In the genomic region with DNA sequence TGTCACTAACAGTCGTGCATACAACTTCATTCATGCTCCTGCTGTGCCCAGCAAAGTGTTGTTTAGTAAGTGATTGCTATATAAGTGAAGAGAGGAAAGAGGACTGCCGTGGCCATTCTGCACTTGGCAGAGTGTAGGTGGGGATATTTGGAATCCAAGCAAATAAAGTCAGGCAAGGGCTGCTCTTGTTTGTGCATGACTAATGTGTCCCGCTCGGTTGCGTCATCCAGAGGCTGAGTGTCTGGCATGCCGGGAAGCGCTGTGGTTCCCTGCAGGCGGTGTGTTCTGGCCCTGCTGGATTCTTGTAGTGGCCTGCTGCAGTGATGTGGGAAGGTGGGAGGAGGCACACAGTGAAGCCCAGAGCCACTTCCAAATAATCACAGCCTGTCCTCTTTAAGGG, we compare ENCODE assay signal across 1 cellular context.
TF ChIP-seq lines count a peak whose summit lies in the region.

No MANE protein-coding gene starts in this region.

TF ChIP-seq in HepG2, 621 proteins besides CTCF, POLR2A, EP300 and RAD21 (continued from another document and continues in another):
- TF ChIP-seq NPAS2 (CRISPR knock-in tag; IDR thresholded peaks at IDR 0.05; ENCODE audit: borderline replicate concordance) (no peak), ZNF75D (CRISPR knock-in tag; IDR thresholded peaks at IDR 0.05; ENCODE audit: borderline replicate concordance) (no peak), ZFP82 (CRISPR knock-in tag; IDR thresholded peaks at IDR 0.05; ENCODE audit: borderline replicate concordance) (no peak), HHEX (CRISPR knock-in tag; IDR thresholded peaks at IDR 0.05) (no peak), KMT2A (CRISPR knock-in tag; IDR thresholded peaks at IDR 0.05) (peak; percentile 55; the same call in 1 of the 2 replicates), SMAD1 (CRISPR knock-in tag; IDR thresholded peaks at IDR 0.05; ENCODE audit: borderline replicate concordance, low read depth) (no peak), TAF1 (CRISPR knock-in tag; IDR thresholded peaks at IDR 0.05) (0 out of 2 replicates have a peak, but pooled peaks have one; percentile 32), ZNF605 (CRISPR knock-in tag; IDR thresholded peaks at IDR 0.05) (no peak), KDM5B (CRISPR knock-in tag; IDR thresholded peaks at IDR 0.05; ENCODE audit: borderline replicate concordance) (peak; percentile 71; the same call in 1 of the 2 replicates), TGIF2 (CRISPR knock-in tag; IDR thresholded peaks at IDR 0.05) (peak; percentile 82; the same call in 1 of the 2 replicates), ZFP41 (CRISPR knock-in tag; IDR thresholded peaks at IDR 0.05; ENCODE audit: borderline replicate concordance) (no peak), ZNF30 (CRISPR knock-in tag; IDR thresholded peaks at IDR 0.05) (no peak), THAP11 (CRISPR knock-in tag; IDR thresholded peaks at IDR 0.05) (peak; percentile 77), ADNP (CRISPR knock-in tag; IDR thresholded peaks at IDR 0.05) (no peak), U2AF1 (optimal IDR thresholded peaks at IDR 0.05; ENCODE audit: low read depth, low read length) (no peak), ZNF678 (CRISPR knock-in tag; IDR thresholded peaks at IDR 0.05) (0 out of 2 replicates have a peak, but pooled peaks have one; percentile 40), SMAD9 (CRISPR knock-in tag; IDR thresholded peaks at IDR 0.05) (no peak), HNRNPUL1 (IDR thresholded peaks at IDR 0.05; ENCODE audit: low read depth, low read length) (no peak), BORCS8-MEF2B (CRISPR knock-in tag; IDR thresholded peaks at IDR 0.05) (no peak), ZNF253 (CRISPR knock-in tag; IDR thresholded peaks at IDR 0.05; ENCODE audit: borderline replicate concordance) (0 out of 2 replicates have a peak, but pooled peaks have one; percentile 64), NBN (conservative IDR thresholded peaks at IDR 0.05) (no peak), REXO4 (CRISPR knock-in tag; IDR thresholded peaks at IDR 0.05; ENCODE audit: borderline replicate concordance) (no peak)
- TF ChIP-seq, protein P1, sequence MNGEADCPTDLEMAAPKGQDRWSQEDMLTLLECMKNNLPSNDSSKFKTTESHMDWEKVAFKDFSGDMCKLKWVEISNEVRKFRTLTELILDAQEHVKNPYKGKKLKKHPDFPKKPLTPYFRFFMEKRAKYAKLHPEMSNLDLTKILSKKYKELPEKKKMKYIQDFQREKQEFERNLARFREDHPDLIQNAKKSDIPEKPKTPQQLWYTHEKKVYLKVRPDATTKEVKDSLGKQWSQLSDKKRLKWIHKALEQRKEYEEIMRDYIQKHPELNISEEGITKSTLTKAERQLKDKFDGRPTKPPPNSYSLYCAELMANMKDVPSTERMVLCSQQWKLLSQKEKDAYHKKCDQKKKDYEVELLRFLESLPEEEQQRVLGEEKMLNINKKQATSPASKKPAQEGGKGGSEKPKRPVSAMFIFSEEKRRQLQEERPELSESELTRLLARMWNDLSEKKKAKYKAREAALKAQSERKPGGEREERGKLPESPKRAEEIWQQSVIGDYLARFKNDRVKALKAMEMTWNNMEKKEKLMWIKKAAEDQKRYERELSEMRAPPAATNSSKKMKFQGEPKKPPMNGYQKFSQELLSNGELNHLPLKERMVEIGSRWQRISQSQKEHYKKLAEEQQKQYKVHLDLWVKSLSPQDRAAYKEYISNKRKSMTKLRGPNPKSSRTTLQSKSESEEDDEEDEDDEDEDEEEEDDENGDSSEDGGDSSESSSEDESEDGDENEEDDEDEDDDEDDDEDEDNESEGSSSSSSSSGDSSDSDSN (CRISPR knock-in tag; IDR thresholded peaks at IDR 0.05) = no peak
- TF ChIP-seq, protein P2, sequence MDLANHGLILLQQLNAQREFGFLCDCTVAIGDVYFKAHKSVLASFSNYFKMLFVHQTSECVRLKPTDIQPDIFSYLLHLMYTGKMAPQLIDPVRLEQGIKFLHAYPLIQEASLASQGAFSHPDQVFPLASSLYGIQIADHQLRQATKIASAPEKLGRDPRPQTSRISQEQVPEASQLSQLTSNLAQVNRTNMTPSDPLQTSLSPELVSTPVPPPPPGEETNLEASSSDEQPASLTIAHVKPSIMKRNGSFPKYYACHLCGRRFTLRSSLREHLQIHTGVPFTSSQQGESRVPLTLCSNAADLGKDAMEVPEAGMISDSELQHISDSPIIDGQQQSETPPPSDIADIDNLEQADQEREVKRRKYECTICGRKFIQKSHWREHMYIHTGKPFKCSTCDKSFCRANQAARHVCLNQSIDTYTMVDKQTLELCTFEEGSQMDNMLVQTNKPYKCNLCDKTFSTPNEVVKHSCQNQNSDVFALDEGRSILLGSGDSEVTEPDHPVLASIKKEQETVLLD (CRISPR knock-in tag; IDR thresholded peaks at IDR 0.05; ENCODE audit: low read depth) = no peak
- TF ChIP-seq, protein P3, sequence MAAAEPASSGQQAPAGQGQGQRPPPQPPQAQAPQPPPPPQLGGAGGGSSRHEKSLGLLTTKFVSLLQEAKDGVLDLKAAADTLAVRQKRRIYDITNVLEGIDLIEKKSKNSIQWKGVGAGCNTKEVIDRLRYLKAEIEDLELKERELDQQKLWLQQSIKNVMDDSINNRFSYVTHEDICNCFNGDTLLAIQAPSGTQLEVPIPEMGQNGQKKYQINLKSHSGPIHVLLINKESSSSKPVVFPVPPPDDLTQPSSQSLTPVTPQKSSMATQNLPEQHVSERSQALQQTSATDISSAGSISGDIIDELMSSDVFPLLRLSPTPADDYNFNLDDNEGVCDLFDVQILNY (CRISPR knock-in tag; conservative IDR thresholded peaks at IDR 0.05) = no peak
- TF ChIP-seq, protein P4, sequence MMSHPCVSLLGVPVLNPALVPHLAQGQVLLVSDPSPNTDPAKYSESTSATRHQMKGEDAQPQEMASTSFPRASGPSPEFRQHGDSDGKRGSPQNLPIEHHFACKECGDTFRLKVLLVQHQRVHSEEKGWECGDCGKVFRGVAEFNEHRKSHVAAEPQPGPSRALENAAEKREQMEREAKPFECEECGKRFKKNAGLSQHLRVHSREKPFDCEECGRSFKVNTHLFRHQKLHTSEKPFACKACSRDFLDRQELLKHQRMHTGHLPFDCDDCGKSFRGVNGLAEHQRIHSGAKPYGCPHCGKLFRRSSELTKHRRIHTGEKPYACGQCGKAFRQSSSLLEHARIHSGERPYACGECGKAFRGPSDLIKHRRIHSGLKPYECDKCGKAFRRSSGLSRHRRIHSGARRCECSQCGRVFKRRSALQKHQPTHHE (CRISPR knock-in tag; IDR thresholded peaks at IDR 0.05; ENCODE audit: borderline replicate concordance) = no peak
- TF ChIP-seq, protein P5, sequence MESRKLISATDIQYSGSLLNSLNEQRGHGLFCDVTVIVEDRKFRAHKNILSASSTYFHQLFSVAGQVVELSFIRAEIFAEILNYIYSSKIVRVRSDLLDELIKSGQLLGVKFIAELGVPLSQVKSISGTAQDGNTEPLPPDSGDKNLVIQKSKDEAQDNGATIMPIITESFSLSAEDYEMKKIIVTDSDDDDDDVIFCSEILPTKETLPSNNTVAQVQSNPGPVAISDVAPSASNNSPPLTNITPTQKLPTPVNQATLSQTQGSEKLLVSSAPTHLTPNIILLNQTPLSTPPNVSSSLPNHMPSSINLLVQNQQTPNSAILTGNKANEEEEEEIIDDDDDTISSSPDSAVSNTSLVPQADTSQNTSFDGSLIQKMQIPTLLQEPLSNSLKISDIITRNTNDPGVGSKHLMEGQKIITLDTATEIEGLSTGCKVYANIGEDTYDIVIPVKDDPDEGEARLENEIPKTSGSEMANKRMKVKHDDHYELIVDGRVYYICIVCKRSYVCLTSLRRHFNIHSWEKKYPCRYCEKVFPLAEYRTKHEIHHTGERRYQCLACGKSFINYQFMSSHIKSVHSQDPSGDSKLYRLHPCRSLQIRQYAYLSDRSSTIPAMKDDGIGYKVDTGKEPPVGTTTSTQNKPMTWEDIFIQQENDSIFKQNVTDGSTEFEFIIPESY (CRISPR knock-in tag; IDR thresholded peaks at IDR 0.05) = peak; percentile 24; the same call in 1 of the 2 replicates
- TF ChIP-seq, protein P6, sequence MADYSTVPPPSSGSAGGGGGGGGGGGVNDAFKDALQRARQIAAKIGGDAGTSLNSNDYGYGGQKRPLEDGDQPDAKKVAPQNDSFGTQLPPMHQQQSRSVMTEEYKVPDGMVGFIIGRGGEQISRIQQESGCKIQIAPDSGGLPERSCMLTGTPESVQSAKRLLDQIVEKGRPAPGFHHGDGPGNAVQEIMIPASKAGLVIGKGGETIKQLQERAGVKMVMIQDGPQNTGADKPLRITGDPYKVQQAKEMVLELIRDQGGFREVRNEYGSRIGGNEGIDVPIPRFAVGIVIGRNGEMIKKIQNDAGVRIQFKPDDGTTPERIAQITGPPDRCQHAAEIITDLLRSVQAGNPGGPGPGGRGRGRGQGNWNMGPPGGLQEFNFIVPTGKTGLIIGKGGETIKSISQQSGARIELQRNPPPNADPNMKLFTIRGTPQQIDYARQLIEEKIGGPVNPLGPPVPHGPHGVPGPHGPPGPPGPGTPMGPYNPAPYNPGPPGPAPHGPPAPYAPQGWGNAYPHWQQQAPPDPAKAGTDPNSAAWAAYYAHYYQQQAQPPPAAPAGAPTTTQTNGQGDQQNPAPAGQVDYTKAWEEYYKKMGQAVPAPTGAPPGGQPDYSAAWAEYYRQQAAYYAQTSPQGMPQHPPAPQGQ (CRISPR knock-in tag; IDR thresholded peaks at IDR 0.05; ENCODE audit: borderline replicate concordance) = no peak
- TF ChIP-seq, protein P7, sequence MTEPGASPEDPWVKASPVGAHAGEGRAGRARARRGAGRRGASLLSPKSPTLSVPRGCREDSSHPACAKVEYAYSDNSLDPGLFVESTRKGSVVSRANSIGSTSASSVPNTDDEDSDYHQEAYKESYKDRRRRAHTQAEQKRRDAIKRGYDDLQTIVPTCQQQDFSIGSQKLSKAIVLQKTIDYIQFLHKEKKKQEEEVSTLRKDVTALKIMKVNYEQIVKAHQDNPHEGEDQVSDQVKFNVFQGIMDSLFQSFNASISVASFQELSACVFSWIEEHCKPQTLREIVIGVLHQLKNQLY (CRISPR knock-in tag; IDR thresholded peaks at IDR 0.05) = 0 out of 2 replicates have a peak, but pooled peaks have one; percentile 43
- TF ChIP-seq, protein P8, sequence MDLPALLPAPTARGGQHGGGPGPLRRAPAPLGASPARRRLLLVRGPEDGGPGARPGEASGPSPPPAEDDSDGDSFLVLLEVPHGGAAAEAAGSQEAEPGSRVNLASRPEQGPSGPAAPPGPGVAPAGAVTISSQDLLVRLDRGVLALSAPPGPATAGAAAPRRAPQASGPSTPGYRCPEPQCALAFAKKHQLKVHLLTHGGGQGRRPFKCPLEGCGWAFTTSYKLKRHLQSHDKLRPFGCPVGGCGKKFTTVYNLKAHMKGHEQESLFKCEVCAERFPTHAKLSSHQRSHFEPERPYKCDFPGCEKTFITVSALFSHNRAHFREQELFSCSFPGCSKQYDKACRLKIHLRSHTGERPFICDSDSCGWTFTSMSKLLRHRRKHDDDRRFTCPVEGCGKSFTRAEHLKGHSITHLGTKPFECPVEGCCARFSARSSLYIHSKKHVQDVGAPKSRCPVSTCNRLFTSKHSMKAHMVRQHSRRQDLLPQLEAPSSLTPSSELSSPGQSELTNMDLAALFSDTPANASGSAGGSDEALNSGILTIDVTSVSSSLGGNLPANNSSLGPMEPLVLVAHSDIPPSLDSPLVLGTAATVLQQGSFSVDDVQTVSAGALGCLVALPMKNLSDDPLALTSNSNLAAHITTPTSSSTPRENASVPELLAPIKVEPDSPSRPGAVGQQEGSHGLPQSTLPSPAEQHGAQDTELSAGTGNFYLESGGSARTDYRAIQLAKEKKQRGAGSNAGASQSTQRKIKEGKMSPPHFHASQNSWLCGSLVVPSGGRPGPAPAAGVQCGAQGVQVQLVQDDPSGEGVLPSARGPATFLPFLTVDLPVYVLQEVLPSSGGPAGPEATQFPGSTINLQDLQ (CRISPR knock-in tag; IDR thresholded peaks at IDR 0.05) = no peak
- TF ChIP-seq, protein P9, sequence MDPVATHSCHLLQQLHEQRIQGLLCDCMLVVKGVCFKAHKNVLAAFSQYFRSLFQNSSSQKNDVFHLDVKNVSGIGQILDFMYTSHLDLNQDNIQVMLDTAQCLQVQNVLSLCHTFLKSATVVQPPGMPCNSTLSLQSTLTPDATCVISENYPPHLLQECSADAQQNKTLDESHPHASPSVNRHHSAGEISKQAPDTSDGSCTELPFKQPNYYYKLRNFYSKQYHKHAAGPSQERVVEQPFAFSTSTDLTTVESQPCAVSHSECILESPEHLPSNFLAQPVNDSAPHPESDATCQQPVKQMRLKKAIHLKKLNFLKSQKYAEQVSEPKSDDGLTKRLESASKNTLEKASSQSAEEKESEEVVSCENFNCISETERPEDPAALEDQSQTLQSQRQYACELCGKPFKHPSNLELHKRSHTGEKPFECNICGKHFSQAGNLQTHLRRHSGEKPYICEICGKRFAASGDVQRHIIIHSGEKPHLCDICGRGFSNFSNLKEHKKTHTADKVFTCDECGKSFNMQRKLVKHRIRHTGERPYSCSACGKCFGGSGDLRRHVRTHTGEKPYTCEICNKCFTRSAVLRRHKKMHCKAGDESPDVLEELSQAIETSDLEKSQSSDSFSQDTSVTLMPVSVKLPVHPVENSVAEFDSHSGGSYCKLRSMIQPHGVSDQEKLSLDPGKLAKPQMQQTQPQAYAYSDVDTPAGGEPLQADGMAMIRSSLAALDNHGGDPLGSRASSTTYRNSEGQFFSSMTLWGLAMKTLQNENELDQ (CRISPR knock-in tag; IDR thresholded peaks at IDR 0.05; ENCODE audit: borderline replicate concordance) = no peak
- TF ChIP-seq, protein P10, sequence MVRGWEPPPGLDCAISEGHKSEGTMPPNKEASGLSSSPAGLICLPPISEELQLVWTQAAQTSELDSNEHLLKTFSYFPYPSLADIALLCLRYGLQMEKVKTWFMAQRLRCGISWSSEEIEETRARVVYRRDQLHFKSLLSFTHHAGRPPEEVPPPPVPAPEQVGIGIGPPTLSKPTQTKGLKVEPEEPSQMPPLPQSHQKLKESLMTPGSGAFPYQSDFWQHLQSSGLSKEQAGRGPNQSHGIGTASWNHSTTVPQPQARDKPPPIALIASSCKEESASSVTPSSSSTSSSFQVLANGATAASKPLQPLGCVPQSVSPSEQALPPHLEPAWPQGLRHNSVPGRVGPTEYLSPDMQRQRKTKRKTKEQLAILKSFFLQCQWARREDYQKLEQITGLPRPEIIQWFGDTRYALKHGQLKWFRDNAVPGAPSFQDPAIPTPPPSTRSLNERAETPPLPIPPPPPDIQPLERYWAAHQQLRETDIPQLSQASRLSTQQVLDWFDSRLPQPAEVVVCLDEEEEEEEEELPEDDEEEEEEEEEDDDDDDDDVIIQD (CRISPR knock-in tag; IDR thresholded peaks at IDR 0.05; ENCODE audit: low read depth) = peak; percentile 83
- TF ChIP-seq, protein P11, sequence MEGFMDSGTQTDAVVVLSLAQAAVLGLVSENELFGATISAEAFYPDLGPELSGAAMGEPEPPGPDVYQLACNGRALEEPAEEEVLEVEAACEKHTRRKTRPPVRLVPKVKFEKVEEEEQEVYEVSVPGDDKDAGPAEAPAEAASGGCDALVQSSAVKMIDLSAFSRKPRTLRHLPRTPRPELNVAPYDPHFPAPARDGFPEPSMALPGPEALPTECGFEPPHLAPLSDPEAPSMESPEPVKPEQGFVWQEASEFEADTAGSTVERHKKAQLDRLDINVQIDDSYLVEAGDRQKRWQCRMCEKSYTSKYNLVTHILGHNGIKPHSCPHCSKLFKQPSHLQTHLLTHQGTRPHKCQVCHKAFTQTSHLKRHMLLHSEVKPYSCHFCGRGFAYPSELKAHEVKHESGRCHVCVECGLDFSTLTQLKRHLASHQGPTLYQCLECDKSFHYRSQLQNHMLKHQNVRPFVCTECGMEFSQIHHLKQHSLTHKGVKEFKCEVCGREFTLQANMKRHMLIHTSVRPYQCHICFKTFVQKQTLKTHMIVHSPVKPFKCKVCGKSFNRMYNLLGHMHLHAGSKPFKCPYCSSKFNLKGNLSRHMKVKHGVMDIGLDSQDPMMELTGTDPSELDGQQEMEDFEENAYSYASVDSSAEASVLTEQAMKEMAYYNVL (CRISPR knock-in tag; IDR thresholded peaks at IDR 0.05; ENCODE audit: borderline replicate concordance) = peak; percentile 87
